Comparison of ENCODE assay signal across 13 cellular contexts in genomic region chr3:47611577-47611976, GRCh38. TPM values are rescaled to one million over a fixed set of nuclear protein-coding genes. Genes with fewer than 3 reads are reported as not detected.
DNase-seq lines count a peak whose midpoint lies in the region; ATAC-seq and TF ChIP-seq lines count a peak whose summit lies in the region.
"Had no signal": no experiment of that assay in that cellular context is flagged by ENCODE, and none has a peak within 500 bp of the region (broad histone marks: within the 10 kb centered on the region; RNA-seq: fewer than 3 reads in every experiment).

No MANE protein-coding gene starts in this region.

- no peaks in the 10 kb centered on the region for H3K27me3 ChIP-seq in CD4-positive, CD25-positive, alpha-beta regulatory T cell (ENCODE audit: control insufficient read depth, insufficient read depth, low read length)
- no peaks in the 10 kb centered on the region for H3K27me3 ChIP-seq in SJCRH30

- peaks cover 0 to 7% (median under 1%) of the 10 kb centered on the region in 4 donors for H3K4me1 Mint-ChIP-seq in CD4-positive, CD25-positive, alpha-beta regulatory T cell
- peaks cover 7% of the 10 kb centered on the region for H3K4me1 Mint-ChIP-seq in progenitor cell of endocrine pancreas (ENCODE audit: low read depth)

- ATAC-seq in CD4-positive, CD25-positive, alpha-beta regulatory T cell (ENCODE audit: low read depth in 2 of 2) = no peak
- no peak for ATAC-seq in GM21423 (IDR thresholded peaks at IDR 0.05; ENCODE audit: unreplicated experiment)
- ATAC-seq in GM18511 (IDR thresholded peaks at IDR 0.05; ENCODE audit: unreplicated experiment) = no peak

- H3K4me3 ChIP-seq in CD4-positive, CD25-positive, alpha-beta regulatory T cell (ENCODE audit: low read depth, low read length) = no peak overlapping the region
- no peak overlapping the region for H3K4me3 ChIP-seq in SJCRH30
- H3K4me3 ChIP-seq: left ventricle myocardium inferior had no signal

- TF ChIP-seq CTCF in progenitor cell of endocrine pancreas (IDR thresholded peaks at IDR 0.05; ENCODE audit: unreplicated experiment) = no peak

- no peaks in the 10 kb centered on the region for H3K9me3 ChIP-seq in CD4-positive, CD25-positive, alpha-beta regulatory T cell (ENCODE audit: control insufficient read depth in 2 of 2, low read length in 2 of 2)
- H3K9me3 ChIP-seq in SJCRH30 (replicated peaks) = no peaks in the 10 kb centered on the region
- H3K9me3 ChIP-seq: left ventricle myocardium inferior, SK-N-SH had no signal

- H3K27ac ChIP-seq in CD4-positive, CD25-positive, alpha-beta regulatory T cell (ENCODE audit: insufficient read depth, low read length, poor library complexity, severe bottlenecking) = no peak overlapping the region
- peak overlapping the region; percentile 55 for H3K27ac ChIP-seq in SJCRH30
- H3K27ac ChIP-seq in cingulate gyrus (ENCODE audit: low read depth, low read length) = peak overlapping the region; percentile 56
- H3K27ac ChIP-seq: VCaP had no signal

- H3K36me3 ChIP-seq in CD4-positive, CD25-positive, alpha-beta regulatory T cell (ENCODE audit: control insufficient read depth, insufficient read depth, low read length) = peaks cover 80% of the 10 kb centered on the region
- peaks cover 45% of the 10 kb centered on the region for H3K36me3 ChIP-seq in SJCRH30

- no peak for DNase-seq in CD4-positive, CD25-positive, alpha-beta regulatory T cell
- DNase-seq in SJCRH30 (peak; percentile 19 to 36), progenitor cell of endocrine pancreas (ENCODE audit: low spot score, unreplicated experiment) (no peak), NCI-H128 (lab: John Stamatoyannopoulos, UW; ENCODE audit: unreplicated experiment) (no peak), AML-193 (lab: John Stamatoyannopoulos, UW) (no peak)
- DNase-seq: left ventricle myocardium inferior, nucleus accumbens, SK-N-SH had no signal

- no peak overlapping the region for H3K4me3 Mint-ChIP-seq in CD4-positive, CD25-positive, alpha-beta regulatory T cell
- H3K4me3 Mint-ChIP-seq in progenitor cell of endocrine pancreas (ENCODE audit: low read depth) = no peak overlapping the region
- H3K4me3 Mint-ChIP-seq: B cell had no signal

- H3K36me3 Mint-ChIP-seq in CD4-positive, CD25-positive, alpha-beta regulatory T cell = peaks cover 41% of the 10 kb centered on the region
- H3K36me3 Mint-ChIP-seq in progenitor cell of endocrine pancreas (ENCODE audit: insufficient read depth) = peaks cover 33% of the 10 kb centered on the region

- H3K27ac Mint-ChIP-seq in CD4-positive, CD25-positive, alpha-beta regulatory T cell = peak overlapping the region in 2 of 3 donors; percentile 1 to 7
- H3K27ac Mint-ChIP-seq in progenitor cell of endocrine pancreas = peak overlapping the region; percentile 89
- H3K27ac Mint-ChIP-seq: B cell had no signal

- H3K9me3 Mint-ChIP-seq in CD4-positive, CD25-positive, alpha-beta regulatory T cell = no peaks in the 10 kb centered on the region
- no peaks in the 10 kb centered on the region for H3K9me3 Mint-ChIP-seq in progenitor cell of endocrine pancreas (ENCODE audit: low read depth)

- H3K4me1 ChIP-seq in CD4-positive, CD25-positive, alpha-beta regulatory T cell (ENCODE audit: control insufficient read depth, insufficient read depth, low read length, poor library complexity, severe bottlenecking) = no peaks in the 10 kb centered on the region
- no peaks in the 10 kb centered on the region; the same call in 1 of the 2 replicates for H3K4me1 ChIP-seq in SJCRH30

- no peaks in the 10 kb centered on the region for H3K27me3 Mint-ChIP-seq in CD4-positive, CD25-positive, alpha-beta regulatory T cell
- H3K27me3 Mint-ChIP-seq in progenitor cell of endocrine pancreas = no peaks in the 10 kb centered on the region
- H3K27me3 Mint-ChIP-seq: B cell had no signal

RNA-seq across cellular contexts. Expression of gene CSPG5, which starts 32.9 kb away (rescaled TPM):
- total RNA-seq in CD4-positive, CD25-positive, alpha-beta regulatory T cell = not detected
- under 1 TPM in 1 of 4 donors, not detected in 3; 0.25 TPM for polyA plus RNA-seq in CD4-positive, CD25-positive, alpha-beta regulatory T cell
- 0.73 and 1.1 TPM in 2 replicates for total RNA-seq in SJCRH30 (2014; rRNA removed; shearing (Covaris generic))
- total RNA-seq in progenitor cell of endocrine pancreas = 1.7 and 2.5 TPM in 2 replicates

Comparison
In these comparisons a context has a peak if more than half of its experiments do, and no peak if none do; other contexts are left out.
1. DNase-seq: peak in SJCRH30 (2 of 2); none in CD4-positive, CD25-positive, alpha-beta regulatory T cell (0 of 3), progenitor cell of endocrine pancreas (single experiment), NCI-H128 (single experiment) and AML-193 (0 of 2).